ENCODE assay signal across 1 cellular context in genomic region chr2:11773747-11774536, GRCh38.
TF ChIP-seq lines count a peak whose summit lies in the region.

No MANE protein-coding gene starts in this region.

TF ChIP-seq in SK-N-SH, 30 proteins besides CTCF, POLR2A, EP300 and RAD21 (continued from another document):
- no peak for TF ChIP-seq ZBTB33 (IDR thresholded peaks at IDR 0.05; ENCODE audit: borderline replicate concordance, low read depth)
